1 cellular context compared by ENCODE assay signal in the genomic region with DNA sequence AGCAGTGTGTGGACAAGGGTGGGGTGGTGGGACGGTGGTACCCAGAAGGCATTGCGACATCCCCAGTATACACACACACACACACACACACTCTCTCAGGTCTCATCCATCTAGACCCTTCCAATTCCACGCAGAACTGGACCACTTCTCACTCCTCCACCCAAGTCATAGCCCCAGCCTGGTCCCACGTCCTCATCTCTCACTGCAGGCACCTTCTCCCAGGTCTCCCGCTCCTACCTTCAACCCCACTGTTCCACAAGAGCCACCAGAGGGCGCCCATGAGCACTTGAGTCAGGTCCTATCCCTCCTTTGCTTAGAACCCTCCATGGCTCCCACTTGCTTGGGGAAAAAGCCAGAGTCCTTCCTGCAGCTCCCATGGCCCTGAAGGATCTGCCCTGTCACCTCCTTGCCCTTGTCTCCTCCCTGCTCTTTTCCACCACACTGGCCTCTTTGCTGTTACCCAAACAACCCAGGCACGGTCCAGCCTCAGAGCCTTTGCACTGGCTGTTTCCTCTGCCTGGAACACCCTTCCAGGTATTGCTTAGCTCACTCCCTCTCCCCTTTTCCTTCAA.
TF ChIP-seq lines count a peak whose summit lies in the region.

No MANE protein-coding gene starts in this region.

TF ChIP-seq in K562, 482 proteins besides CTCF, POLR2A, EP300 and RAD21 (continued from another document and continues in another):
- TF ChIP-seq, protein P1, sequence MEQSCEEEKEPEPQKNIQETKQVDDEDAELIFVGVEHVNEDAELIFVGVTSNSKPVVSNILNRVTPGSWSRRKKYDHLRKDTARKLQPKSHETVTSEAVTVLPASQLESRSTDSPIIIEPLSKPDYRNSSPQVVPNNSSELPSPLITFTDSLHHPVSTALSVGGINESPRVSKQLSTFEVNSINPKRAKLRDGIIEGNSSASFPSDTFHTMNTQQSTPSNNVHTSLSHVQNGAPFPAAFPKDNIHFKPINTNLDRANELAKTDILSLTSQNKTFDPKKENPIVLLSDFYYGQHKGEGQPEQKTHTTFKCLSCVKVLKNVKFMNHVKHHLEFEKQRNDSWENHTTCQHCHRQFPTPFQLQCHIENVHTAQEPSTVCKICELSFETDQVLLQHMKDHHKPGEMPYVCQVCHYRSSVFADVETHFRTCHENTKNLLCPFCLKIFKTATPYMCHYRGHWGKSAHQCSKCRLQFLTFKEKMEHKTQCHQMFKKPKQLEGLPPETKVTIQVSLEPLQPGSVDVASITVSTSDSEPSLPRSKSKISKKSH (CRISPR knock-in tag; IDR thresholded peaks at IDR 0.05) = no peak
- TF ChIP-seq MEIS2 (IDR thresholded peaks at IDR 0.05; ENCODE audit: partially characterized antibody) (no peak), BCOR (IDR thresholded peaks at IDR 0.05) (peak; percentile 98), WHSC1 (IDR thresholded peaks at IDR 0.05; ENCODE audit: low read length) (no peak), KLF1 (tag; IDR thresholded peaks at IDR 0.05) (no peak), L3MBTL2 (IDR thresholded peaks at IDR 0.05) (no peak), MAFF (IDR thresholded peaks at IDR 0.05; ENCODE audit: low read length) (no peak), IFI16 (CRISPR knock-in tag; IDR thresholded peaks at IDR 0.05) (no peak), HLTF (IDR thresholded peaks at IDR 0.05) (peak; percentile 67; the same call in 1 of the 2 replicates), SIN3B (IDR thresholded peaks at IDR 0.05; ENCODE audit: low read depth) (no peak), KLF10 (CRISPR knock-in tag; IDR thresholded peaks at IDR 0.05) (no peak), ZNF311 (CRISPR knock-in tag; IDR thresholded peaks at IDR 0.05) (no peak), HDAC2 (IDR thresholded peaks at IDR 0.05) (peak; percentile 89), EZH2 (IDR thresholded peaks at IDR 0.05; ENCODE audit: borderline replicate concordance, low read depth, low read length) (no peak), ETV6 (IDR thresholded peaks at IDR 0.05; ENCODE audit: borderline replicate concordance in 1 of 2, low read depth in 2 of 2, low read length in 1 of 2) (no peak), ETV6 (CRISPR knock-in tag; IDR thresholded peaks at IDR 0.05; ENCODE audit: borderline replicate concordance) (no peak), FOXJ3 (CRISPR knock-in tag; IDR thresholded peaks at IDR 0.05) (no peak), TRIM28 (IDR thresholded peaks at IDR 0.05) (no peak), DMBX1 (CRISPR knock-in tag; IDR thresholded peaks at IDR 0.05; ENCODE audit: borderline replicate concordance) (no peak), STAT5A (IDR thresholded peaks at IDR 0.05; ENCODE audit: borderline replicate concordance, low read length) (no peak), ZNF583 (CRISPR knock-in tag; IDR thresholded peaks at IDR 0.05) (no peak), ZNF431 (CRISPR knock-in tag; IDR thresholded peaks at IDR 0.05) (no peak), CBX3 (IDR thresholded peaks at IDR 0.05; ENCODE audit: borderline replicate concordance in 1 of 2, low read length in 2 of 2) (peak in 1 of 2 experiments; percentile 43; a peak in 1 of 3 replicates), ZEB2 (IDR thresholded peaks at IDR 0.05) (no peak), ZNF77 (CRISPR knock-in tag; IDR thresholded peaks at IDR 0.05) (no peak), CBFB (CRISPR knock-in tag; IDR thresholded peaks at IDR 0.05) (no peak), CBX8 (IDR thresholded peaks at IDR 0.05; ENCODE audit: borderline replicate concordance, extremely low read depth, low read depth, low read length, poor library complexity, severe bottlenecking) (no peak), JUN (IDR thresholded peaks at IDR 0.05; ENCODE audit: borderline replicate concordance, low read depth, low read length) (no peak), JUN (CRISPR knock-in tag; IDR thresholded peaks at IDR 0.05; ENCODE audit: borderline replicate concordance) (no peak), ZNF764 (CRISPR knock-in tag; IDR thresholded peaks at IDR 0.05; ENCODE audit: low read depth) (no peak), GABPA (tag; conservative IDR thresholded peaks at IDR 0.05; ENCODE audit: low read depth) (no peak), SRSF3 (IDR thresholded peaks at IDR 0.05; ENCODE audit: insufficient read depth, low read length) (no peak), ZFPM2 (CRISPR knock-in tag; IDR thresholded peaks at IDR 0.05) (no peak), ZNF3 (CRISPR knock-in tag; IDR thresholded peaks at IDR 0.05) (no peak), TGIF2 (CRISPR knock-in tag; IDR thresholded peaks at IDR 0.05) (no peak)
- TF ChIP-seq, protein P2, sequence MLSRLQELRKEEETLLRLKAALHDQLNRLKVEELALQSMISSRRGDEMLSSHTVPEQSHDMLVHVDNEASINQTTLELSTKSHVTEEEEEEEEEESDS (CRISPR knock-in tag; IDR thresholded peaks at IDR 0.05) = no peak
- TF ChIP-seq, protein P3, sequence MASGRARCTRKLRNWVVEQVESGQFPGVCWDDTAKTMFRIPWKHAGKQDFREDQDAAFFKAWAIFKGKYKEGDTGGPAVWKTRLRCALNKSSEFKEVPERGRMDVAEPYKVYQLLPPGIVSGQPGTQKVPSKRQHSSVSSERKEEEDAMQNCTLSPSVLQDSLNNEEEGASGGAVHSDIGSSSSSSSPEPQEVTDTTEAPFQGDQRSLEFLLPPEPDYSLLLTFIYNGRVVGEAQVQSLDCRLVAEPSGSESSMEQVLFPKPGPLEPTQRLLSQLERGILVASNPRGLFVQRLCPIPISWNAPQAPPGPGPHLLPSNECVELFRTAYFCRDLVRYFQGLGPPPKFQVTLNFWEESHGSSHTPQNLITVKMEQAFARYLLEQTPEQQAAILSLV (tag; IDR thresholded peaks at IDR 0.05) = no peak
- TF ChIP-seq, protein P4, sequence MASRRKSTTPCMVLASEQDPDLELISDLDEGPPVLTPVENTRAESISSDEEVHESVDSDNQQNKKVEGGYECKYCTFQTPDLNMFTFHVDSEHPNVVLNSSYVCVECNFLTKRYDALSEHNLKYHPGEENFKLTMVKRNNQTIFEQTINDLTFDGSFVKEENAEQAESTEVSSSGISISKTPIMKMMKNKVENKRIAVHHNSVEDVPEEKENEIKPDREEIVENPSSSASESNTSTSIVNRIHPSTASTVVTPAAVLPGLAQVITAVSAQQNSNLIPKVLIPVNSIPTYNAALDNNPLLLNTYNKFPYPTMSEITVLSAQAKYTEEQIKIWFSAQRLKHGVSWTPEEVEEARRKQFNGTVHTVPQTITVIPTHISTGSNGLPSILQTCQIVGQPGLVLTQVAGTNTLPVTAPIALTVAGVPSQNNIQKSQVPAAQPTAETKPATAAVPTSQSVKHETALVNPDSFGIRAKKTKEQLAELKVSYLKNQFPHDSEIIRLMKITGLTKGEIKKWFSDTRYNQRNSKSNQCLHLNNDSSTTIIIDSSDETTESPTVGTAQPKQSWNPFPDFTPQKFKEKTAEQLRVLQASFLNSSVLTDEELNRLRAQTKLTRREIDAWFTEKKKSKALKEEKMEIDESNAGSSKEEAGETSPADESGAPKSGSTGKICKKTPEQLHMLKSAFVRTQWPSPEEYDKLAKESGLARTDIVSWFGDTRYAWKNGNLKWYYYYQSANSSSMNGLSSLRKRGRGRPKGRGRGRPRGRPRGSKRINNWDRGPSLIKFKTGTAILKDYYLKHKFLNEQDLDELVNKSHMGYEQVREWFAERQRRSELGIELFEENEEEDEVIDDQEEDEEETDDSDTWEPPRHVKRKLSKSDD (conservative IDR thresholded peaks at IDR 0.05; ENCODE audit: low read length) = no peak
- TF ChIP-seq, protein P5, sequence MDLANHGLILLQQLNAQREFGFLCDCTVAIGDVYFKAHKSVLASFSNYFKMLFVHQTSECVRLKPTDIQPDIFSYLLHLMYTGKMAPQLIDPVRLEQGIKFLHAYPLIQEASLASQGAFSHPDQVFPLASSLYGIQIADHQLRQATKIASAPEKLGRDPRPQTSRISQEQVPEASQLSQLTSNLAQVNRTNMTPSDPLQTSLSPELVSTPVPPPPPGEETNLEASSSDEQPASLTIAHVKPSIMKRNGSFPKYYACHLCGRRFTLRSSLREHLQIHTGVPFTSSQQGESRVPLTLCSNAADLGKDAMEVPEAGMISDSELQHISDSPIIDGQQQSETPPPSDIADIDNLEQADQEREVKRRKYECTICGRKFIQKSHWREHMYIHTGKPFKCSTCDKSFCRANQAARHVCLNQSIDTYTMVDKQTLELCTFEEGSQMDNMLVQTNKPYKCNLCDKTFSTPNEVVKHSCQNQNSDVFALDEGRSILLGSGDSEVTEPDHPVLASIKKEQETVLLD (IDR thresholded peaks at IDR 0.05) = no peak
- TF ChIP-seq, protein P6, sequence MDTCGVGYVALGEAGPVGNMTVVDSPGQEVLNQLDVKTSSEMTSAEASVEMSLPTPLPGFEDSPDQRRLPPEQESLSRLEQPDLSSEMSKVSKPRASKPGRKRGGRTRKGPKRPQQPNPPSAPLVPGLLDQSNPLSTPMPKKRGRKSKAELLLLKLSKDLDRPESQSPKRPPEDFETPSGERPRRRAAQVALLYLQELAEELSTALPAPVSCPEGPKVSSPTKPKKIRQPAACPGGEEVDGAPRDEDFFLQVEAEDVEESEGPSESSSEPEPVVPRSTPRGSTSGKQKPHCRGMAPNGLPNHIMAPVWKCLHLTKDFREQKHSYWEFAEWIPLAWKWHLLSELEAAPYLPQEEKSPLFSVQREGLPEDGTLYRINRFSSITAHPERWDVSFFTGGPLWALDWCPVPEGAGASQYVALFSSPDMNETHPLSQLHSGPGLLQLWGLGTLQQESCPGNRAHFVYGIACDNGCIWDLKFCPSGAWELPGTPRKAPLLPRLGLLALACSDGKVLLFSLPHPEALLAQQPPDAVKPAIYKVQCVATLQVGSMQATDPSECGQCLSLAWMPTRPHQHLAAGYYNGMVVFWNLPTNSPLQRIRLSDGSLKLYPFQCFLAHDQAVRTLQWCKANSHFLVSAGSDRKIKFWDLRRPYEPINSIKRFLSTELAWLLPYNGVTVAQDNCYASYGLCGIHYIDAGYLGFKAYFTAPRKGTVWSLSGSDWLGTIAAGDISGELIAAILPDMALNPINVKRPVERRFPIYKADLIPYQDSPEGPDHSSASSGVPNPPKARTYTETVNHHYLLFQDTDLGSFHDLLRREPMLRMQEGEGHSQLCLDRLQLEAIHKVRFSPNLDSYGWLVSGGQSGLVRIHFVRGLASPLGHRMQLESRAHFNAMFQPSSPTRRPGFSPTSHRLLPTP (IDR thresholded peaks at IDR 0.05; ENCODE audit: borderline replicate concordance, extremely low read depth, insufficient read length) = no peak
- TF ChIP-seq, protein P7, sequence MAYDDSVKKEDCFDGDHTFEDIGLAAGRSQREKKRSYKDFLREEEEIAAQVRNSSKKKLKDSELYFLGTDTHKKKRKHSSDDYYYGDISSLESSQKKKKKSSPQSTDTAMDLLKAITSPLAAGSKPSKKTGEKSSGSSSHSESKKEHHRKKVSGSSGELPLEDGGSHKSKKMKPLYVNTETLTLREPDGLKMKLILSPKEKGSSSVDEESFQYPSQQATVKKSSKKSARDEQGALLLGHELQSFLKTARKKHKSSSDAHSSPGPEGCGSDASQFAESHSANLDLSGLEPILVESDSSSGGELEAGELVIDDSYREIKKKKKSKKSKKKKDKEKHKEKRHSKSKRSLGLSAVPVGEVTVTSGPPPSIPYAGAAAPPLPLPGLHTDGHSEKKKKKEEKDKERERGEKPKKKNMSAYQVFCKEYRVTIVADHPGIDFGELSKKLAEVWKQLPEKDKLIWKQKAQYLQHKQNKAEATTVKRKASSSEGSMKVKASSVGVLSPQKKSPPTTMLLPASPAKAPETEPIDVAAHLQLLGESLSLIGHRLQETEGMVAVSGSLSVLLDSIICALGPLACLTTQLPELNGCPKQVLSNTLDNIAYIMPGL (CRISPR knock-in tag; IDR thresholded peaks at IDR 0.05) = no peak
- TF ChIP-seq, protein P8, sequence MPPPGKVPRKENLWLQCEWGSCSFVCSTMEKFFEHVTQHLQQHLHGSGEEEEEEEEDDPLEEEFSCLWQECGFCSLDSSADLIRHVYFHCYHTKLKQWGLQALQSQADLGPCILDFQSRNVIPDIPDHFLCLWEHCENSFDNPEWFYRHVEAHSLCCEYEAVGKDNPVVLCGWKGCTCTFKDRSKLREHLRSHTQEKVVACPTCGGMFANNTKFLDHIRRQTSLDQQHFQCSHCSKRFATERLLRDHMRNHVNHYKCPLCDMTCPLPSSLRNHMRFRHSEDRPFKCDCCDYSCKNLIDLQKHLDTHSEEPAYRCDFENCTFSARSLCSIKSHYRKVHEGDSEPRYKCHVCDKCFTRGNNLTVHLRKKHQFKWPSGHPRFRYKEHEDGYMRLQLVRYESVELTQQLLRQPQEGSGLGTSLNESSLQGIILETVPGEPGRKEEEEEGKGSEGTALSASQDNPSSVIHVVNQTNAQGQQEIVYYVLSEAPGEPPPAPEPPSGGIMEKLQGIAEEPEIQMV (tag; conservative IDR thresholded peaks at IDR 0.05; ENCODE audit: low read depth) = no peak
- TF ChIP-seq, protein P9, sequence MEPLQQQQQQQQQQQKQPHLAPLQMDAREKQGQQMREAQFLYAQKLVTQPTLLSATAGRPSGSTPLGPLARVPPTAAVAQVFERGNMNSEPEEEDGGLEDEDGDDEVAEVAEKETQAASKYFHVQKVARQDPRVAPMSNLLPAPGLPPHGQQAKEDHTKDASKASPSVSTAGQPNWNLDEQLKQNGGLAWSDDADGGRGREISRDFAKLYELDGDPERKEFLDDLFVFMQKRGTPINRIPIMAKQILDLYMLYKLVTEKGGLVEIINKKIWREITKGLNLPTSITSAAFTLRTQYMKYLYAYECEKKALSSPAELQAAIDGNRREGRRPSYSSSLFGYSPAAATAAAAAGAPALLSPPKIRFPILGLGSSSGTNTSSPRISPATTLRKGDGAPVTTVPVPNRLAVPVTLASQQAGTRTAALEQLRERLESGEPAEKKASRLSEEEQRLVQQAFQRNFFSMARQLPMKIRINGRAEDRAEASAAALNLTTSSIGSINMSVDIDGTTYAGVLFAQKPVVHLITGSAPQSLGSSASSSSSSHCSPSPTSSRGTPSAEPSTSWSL (CRISPR knock-in tag; IDR thresholded peaks at IDR 0.05; ENCODE audit: borderline replicate concordance) = no peak
- TF ChIP-seq, protein P10, sequence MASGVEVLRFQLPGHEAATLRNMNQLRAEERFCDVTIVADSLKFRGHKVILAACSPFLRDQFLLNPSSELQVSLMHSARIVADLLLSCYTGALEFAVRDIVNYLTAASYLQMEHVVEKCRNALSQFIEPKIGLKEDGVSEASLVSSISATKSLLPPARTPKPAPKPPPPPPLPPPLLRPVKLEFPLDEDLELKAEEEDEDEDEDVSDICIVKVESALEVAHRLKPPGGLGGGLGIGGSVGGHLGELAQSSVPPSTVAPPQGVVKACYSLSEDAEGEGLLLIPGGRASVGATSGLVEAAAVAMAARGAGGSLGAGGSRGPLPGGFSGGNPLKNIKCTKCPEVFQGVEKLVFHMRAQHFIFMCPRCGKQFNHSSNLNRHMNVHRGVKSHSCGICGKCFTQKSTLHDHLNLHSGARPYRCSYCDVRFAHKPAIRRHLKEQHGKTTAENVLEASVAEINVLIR (CRISPR knock-in tag; IDR thresholded peaks at IDR 0.05) = no peak
- TF ChIP-seq, protein P11, sequence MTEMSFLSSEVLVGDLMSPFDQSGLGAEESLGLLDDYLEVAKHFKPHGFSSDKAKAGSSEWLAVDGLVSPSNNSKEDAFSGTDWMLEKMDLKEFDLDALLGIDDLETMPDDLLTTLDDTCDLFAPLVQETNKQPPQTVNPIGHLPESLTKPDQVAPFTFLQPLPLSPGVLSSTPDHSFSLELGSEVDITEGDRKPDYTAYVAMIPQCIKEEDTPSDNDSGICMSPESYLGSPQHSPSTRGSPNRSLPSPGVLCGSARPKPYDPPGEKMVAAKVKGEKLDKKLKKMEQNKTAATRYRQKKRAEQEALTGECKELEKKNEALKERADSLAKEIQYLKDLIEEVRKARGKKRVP (CRISPR knock-in tag; IDR thresholded peaks at IDR 0.05) = no peak
- TF ChIP-seq, protein P12, sequence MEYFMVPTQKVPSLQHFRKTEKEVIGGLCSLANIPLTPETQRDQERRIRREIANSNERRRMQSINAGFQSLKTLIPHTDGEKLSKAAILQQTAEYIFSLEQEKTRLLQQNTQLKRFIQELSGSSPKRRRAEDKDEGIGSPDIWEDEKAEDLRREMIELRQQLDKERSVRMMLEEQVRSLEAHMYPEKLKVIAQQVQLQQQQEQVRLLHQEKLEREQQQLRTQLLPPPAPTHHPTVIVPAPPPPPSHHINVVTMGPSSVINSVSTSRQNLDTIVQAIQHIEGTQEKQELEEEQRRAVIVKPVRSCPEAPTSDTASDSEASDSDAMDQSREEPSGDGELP (CRISPR knock-in tag; IDR thresholded peaks at IDR 0.05; ENCODE audit: borderline replicate concordance) = no peak
